In genomic region chr20:14997791-14998190, GRCh38 we compare ENCODE assay signal across 17 cellular contexts.
DNase-seq lines count a peak whose midpoint lies in the region; ATAC-seq, FAIRE-seq and TF ChIP-seq lines count a peak whose summit lies in the region.
"Had no signal": no experiment of that assay in that cellular context is flagged by ENCODE, and none has a peak within 500 bp of the region (broad histone marks: within the 10 kb centered on the region; RNA-seq: fewer than 3 reads in every experiment).

No MANE protein-coding gene starts in this region.

- no peak overlapping the region for H2BK5ac ChIP-seq in mesendoderm (ENCODE audit: low read length)

- H4K8ac ChIP-seq in mesendoderm (ENCODE audit: low read depth, low read length) = no peak overlapping the region

- H4K20me1 ChIP-seq in endothelial cell of umbilical vein (replicated peaks; ENCODE audit: control insufficient read depth, extremely low read depth, insufficient read depth, low read length) = no peaks in the 10 kb centered on the region

- no peak overlapping the region for H3K18ac ChIP-seq in mesendoderm (ENCODE audit: low read length)

- H3K23ac ChIP-seq in mesendoderm (ENCODE audit: low read length) = no peak overlapping the region

- no peaks in the 10 kb centered on the region for H3K79me2 ChIP-seq in endothelial cell of umbilical vein (ENCODE audit: control insufficient read depth, insufficient read depth, low read length)
- no peaks in the 10 kb centered on the region for H3K79me2 ChIP-seq in mesendoderm (ENCODE audit: control insufficient read depth, insufficient read depth, low read length)

- no peaks in the 10 kb centered on the region for H3K27me3 ChIP-seq in endothelial cell of umbilical vein (ENCODE audit: control insufficient read depth in 2 of 2, insufficient read depth in 2 of 2, low read length in 2 of 2)
- H3K27me3 ChIP-seq in mesendoderm (ENCODE audit: insufficient read depth, low read length, poor library complexity) = no peaks in the 10 kb centered on the region
- H3K27me3 ChIP-seq: heart right ventricle, sigmoid colon had no signal

- H3K4me1 ChIP-seq in endothelial cell of umbilical vein (ENCODE audit: control insufficient read depth, extremely low read depth, insufficient read depth, low read length) (peaks cover 7% of the 10 kb centered on the region), mesendoderm (ENCODE audit: control insufficient read depth, low read depth, low read length) (no peaks in the 10 kb centered on the region)
- H3K4me1 ChIP-seq: heart right ventricle, sigmoid colon had no signal

- no CpG with 5 or more reads among the region's 3 CpGs for WGBS in mesendoderm (ENCODE audit: extremely low coverage, insufficient coverage, low lambda C conversion rate)

- no peak overlapping the region for H2BK120ac ChIP-seq in mesendoderm (ENCODE audit: low read depth, low read length)

- no TSS peak for BruUV-seq in endothelial cell of umbilical vein (replicated peaks; lab: Mats Ljungman, UMichigan)

- no peaks in the 10 kb centered on the region for H3K79me1 ChIP-seq in mesendoderm (ENCODE audit: low read length)

- no peaks in the 10 kb centered on the region for H3K36me3 ChIP-seq in endothelial cell of umbilical vein (ENCODE audit: control insufficient read depth in 2 of 2, extremely low read depth in 1 of 2, insufficient read depth in 2 of 2, low read length in 2 of 2)
- H3K36me3 ChIP-seq in mesendoderm (ENCODE audit: control insufficient read depth, insufficient read depth, low read length) = no peaks in the 10 kb centered on the region
- H3K36me3 ChIP-seq: heart right ventricle, sigmoid colon had no signal

- H2AK5ac ChIP-seq in mesendoderm (ENCODE audit: low read length) = no peak overlapping the region

- dilution Hi-C loops in endothelial cell of umbilical vein (cut with MboI; ENCODE audit: extremely low pct_ligation_motif_present, low sequenced_read_pairs) = no loop called here

- H3K9me3 ChIP-seq in endothelial cell of umbilical vein (replicated peaks; ENCODE audit: control insufficient read depth, insufficient read depth, low read length) = no peaks in the 10 kb centered on the region
- H3K9me3 ChIP-seq: sigmoid colon had no signal

- DNase-seq in ELR (ENCODE audit: low read depth) (peak; percentile 9), NCI-H69 (lab: John Stamatoyannopoulos, UW) (peak; percentile 18), endothelial cell of umbilical vein (ENCODE audit: low read depth, low spot score) (peak; percentile 60), mesendoderm (peak; percentile 16), NCI-H1436 treated with DMSO at 0.1 percent for 48 hours (lab: John Stamatoyannopoulos, UW) (no peak)
- DNase-seq: activated CD4-positive, alpha-beta T cell treated with anti-CD3 and anti-CD28 coated beads, Interleukin-2, amount 50 U/mL, for 4 hours; CD4-positive, CD25-positive, alpha-beta regulatory T cell; effector CD8-positive, alpha-beta T cell; heart right ventricle; NCI-H1048; NCI-H526; sigmoid colon; stimulated activated naive CD8-positive, alpha-beta T cell treated with anti-CD3 and anti-CD28 coated beads, Interleukin-15, amount 100 ng/mL, for 72 hours had no signal

- H3K4me2 ChIP-seq in endothelial cell of umbilical vein (ENCODE audit: insufficient read depth, low read length) = peak overlapping the region; percentile 17
- H3K4me2 ChIP-seq in mesendoderm (ENCODE audit: low read length) = no peak overlapping the region

- no peaks in the 10 kb centered on the region for H3K9me1 ChIP-seq in endothelial cell of umbilical vein (replicated peaks; ENCODE audit: control insufficient read depth, extremely low read depth, insufficient read depth, low read length)

- H3K4me3 ChIP-seq in endothelial cell of umbilical vein (replicated peaks in 1 of 3; ENCODE audit: insufficient read depth in 1 of 3, low read depth in 1 of 3, low read length in 3 of 3) (no peak overlapping the region), mesendoderm (ENCODE audit: low read length) (no peak overlapping the region)
- H3K4me3 ChIP-seq: heart right ventricle, sigmoid colon had no signal

- intact Hi-C loops in endothelial cell of umbilical vein (cut with micrococcal nuclease) = loop anchor here (1.0 kb wide), 1 partner anchor 11 kb away; no protein-coding TSS in a partner anchor

- no peak for TF ChIP-seq CTCF in endothelial cell of umbilical vein (IDR thresholded peaks at IDR 0.05; ENCODE audit: extremely low read depth in 1 of 2, insufficient read depth in 1 of 2, low read depth in 1 of 2, low read length in 2 of 2)

- ATAC-seq in GM21737 (IDR thresholded peaks at IDR 0.05; ENCODE audit: unreplicated experiment) (no peak), HG03457 (IDR thresholded peaks at IDR 0.05; ENCODE audit: unreplicated experiment) (no peak), GM19463 (IDR thresholded peaks at IDR 0.05; ENCODE audit: unreplicated experiment) (no peak)
- ATAC-seq: heart right ventricle; natural killer cell treated with Interleukin-12 subunit alpha and Interleukin-12 subunit beta and Interleukin-15 and Interleukin-18, amount 100 ng/mL, for 72 hours; stimulated activated naive CD8-positive, alpha-beta T cell treated with anti-CD3 and anti-CD28 coated beads, Interleukin-15, amount 100 ng/mL, for 72 hours had no signal

- H3K4ac ChIP-seq in mesendoderm (ENCODE audit: low read depth, low read length) = no peak overlapping the region

- peak; percentile 83 for FAIRE-seq in endothelial cell of umbilical vein (lab: Jason Lieb, UNC)

- H2BK15ac ChIP-seq in mesendoderm (replicated peaks; ENCODE audit: low read depth) = no peak overlapping the region

- H3K9ac ChIP-seq in endothelial cell of umbilical vein (replicated peaks; ENCODE audit: extremely low read depth, insufficient read depth, low read length) (no peak overlapping the region), mesendoderm (ENCODE audit: low read length) (no peak overlapping the region)

- no peak for TF ChIP-seq POLR2A in endothelial cell of umbilical vein (IDR thresholded peaks at IDR 0.05; ENCODE audit: low read depth, low read length)

- no peak overlapping the region for H4K5ac ChIP-seq in mesendoderm (ENCODE audit: low read length)

- H2AFZ ChIP-seq in endothelial cell of umbilical vein (ENCODE audit: low read depth, low read length) = no peak overlapping the region

- no peak overlapping the region for H3K56ac ChIP-seq in mesendoderm (ENCODE audit: low read length)

- POLR2A ChIA-PET in endothelial cell of umbilical vein (lab: Charles Lee) = no interaction called here

- CTCF ChIA-PET in endothelial cell of umbilical vein (lab: Charles Lee) = interaction anchor here (1.2 kb wide), 1 partner anchor 46 kb away, joined by 3 read pairs; no protein-coding TSS in a partner anchor

- H3K27ac ChIP-seq in endothelial cell of umbilical vein (ENCODE audit: insufficient read depth, low read depth, low read length) (peak overlapping the region; percentile 43), mesendoderm (ENCODE audit: low read depth, low read length) (no peak overlapping the region)
- H3K27ac ChIP-seq: heart right ventricle, sigmoid colon had no signal

TF ChIP-seq in endothelial cell of umbilical vein, 7 proteins besides CTCF, POLR2A, EP300 and RAD21:
- TF ChIP-seq EZH2 (IDR thresholded peaks at IDR 0.05; ENCODE audit: borderline replicate concordance, low read depth, low read length, severe bottlenecking) (no peak), MAX (IDR thresholded peaks at IDR 0.05; ENCODE audit: insufficient read depth, insufficient read length) (no peak), JUN (IDR thresholded peaks at IDR 0.05; ENCODE audit: borderline replicate concordance, insufficient read depth, insufficient read length, low read depth) (peak; percentile 80), GATA2 (IDR thresholded peaks at IDR 0.05; ENCODE audit: insufficient read depth, insufficient read length, low read depth, low read length) (peak; percentile 92), POLR2AphosphoS5 (IDR thresholded peaks at IDR 0.05; ENCODE audit: insufficient read depth, low read depth, low read length) (peak; percentile 43), MYC (IDR thresholded peaks at IDR 0.05; ENCODE audit: low read depth, low read length) (no peak), FOS (IDR thresholded peaks at IDR 0.05; ENCODE audit: borderline replicate concordance, insufficient read depth, low read length) (peak; percentile 94)
